Comparison of ENCODE assay signal across 8 cellular contexts in genomic region chr14:61321385-61322010, GRCh38. TPM values are rescaled to one million over a fixed set of nuclear protein-coding genes. Genes with fewer than 3 reads are reported as not detected.
A peak's percentile ranks its signal among the peaks of the same experiment; 100 is the strongest.
DNase-seq lines count a peak whose midpoint lies in the region; ATAC-seq and TF ChIP-seq lines count a peak whose summit lies in the region.

Gene PRKCH, plus strand, starts transcription at chr14:61321579. Its CDS starts 523 bp downstream, at chr14:61322102.

- peaks cover 6% of the 10 kb centered on the region; the same call in 2 of the 3 replicates for H3K9me3 Mint-ChIP-seq in GM23338

- H4K20me1 ChIP-seq in GM23338 (replicated peaks; ENCODE audit: insufficient read depth) = no peaks in the 10 kb centered on the region

- peak within 1 kb of the TSS; percentile 94 for H3K4me2 ChIP-seq in GM23338

- H3K27me3 ChIP-seq in GM23338 (ENCODE audit: insufficient read depth) = peaks cover 48% of the 10 kb centered on the region

- peak; percentile 82 for DNase-seq in D341Med (ENCODE audit: low spot score)
- DNase-seq in GM23338 (ENCODE audit: low spot score) = peak; percentile 82
- DNase-seq in NCI-H146 (lab: John Stamatoyannopoulos, UW) = peak; percentile 77
- peak; percentile 64 for DNase-seq in activated CD4-positive, CD25-positive, alpha-beta regulatory T cell treated with anti-CD3 and anti-CD28 coated beads, Interleukin-2, amount 50 U/mL, for 16 hours (ENCODE audit: low read depth, low spot score)
- DNase-seq in cerebellum (ENCODE audit: low spot score) = no peak
- DNase-seq in left colon = peak; percentile 77 to 82
- DNase-seq in stimulated activated CD4-positive, alpha-beta T cell treated with anti-CD3 and anti-CD28 coated beads, Interleukin-1b, Interleukin-23, amount 100 ng/mL, for 48 hours = peak; percentile 83
- no peak for DNase-seq in GOT3 (lab: John Stamatoyannopoulos, UW)

- peak; percentile 85 for ATAC-seq in GM23338
- ATAC-seq in left colon = peak; percentile 78

- peak; percentile 15 to 20; a peak in 1 of 4 replicates for TF ChIP-seq CTCF in GM23338 (conservative IDR thresholded peaks at IDR 0.05; ENCODE audit: low read depth in 2 of 2)

- H3K36me3 ChIP-seq in GM23338 (ENCODE audit: insufficient read depth) = no peaks in the 10 kb centered on the region

- H3K27ac Mint-ChIP-seq in GM23338 = no peak within 1 kb of the TSS

- H2AFZ ChIP-seq in GM23338 = peak within 1 kb of the TSS; percentile 100

- H3K36me3 Mint-ChIP-seq in GM23338 (ENCODE audit: low read depth) = 0 out of 3 replicates have a peak, but pooled peaks cover 2% of the 10 kb centered on the region

- H3K79me2 ChIP-seq in GM23338 (replicated peaks; ENCODE audit: insufficient read depth) = no peaks in the 10 kb centered on the region

- peak within 1 kb of the TSS; percentile 80 for H3K4me3 ChIP-seq in GM23338

- H3K4me3 Mint-ChIP-seq in GM23338 = peak within 1 kb of the TSS; percentile 78

- H3F3A ChIP-seq in GM23338 (replicated peaks; ENCODE audit: low read depth) = no peaks in the 10 kb centered on the region; the same call in 1 of the 2 replicates

- peaks cover 21% of the 10 kb centered on the region for H3K27me3 Mint-ChIP-seq in GM23338 (ENCODE audit: insufficient read depth, low read depth, poor library complexity)

- intact Hi-C loops in left colon (cut with DNase I, micrococcal nuclease) = no loop called here

- H3K9me2 ChIP-seq in GM23338 (ENCODE audit: insufficient read depth) = no peaks in the 10 kb centered on the region

- peaks cover 4% of the 10 kb centered on the region; the same call in 1 of the 2 replicates for H3K4me1 ChIP-seq in GM23338 (ENCODE audit: insufficient read depth)

- H3K4me1 Mint-ChIP-seq in GM23338 = peaks cover 9% of the 10 kb centered on the region

- no peak within 1 kb of the TSS for H3K27ac ChIP-seq in GM23338 (ENCODE audit: low read depth)

TF ChIP-seq in GM23338, 12 proteins besides CTCF, POLR2A, EP300 and RAD21:
- no peak for TF ChIP-seq ZNF114 (CRISPR knock-in tag; IDR thresholded peaks at IDR 0.05)
- no peak for TF ChIP-seq EZH2phosphoT487 (IDR thresholded peaks at IDR 0.05; ENCODE audit: unreplicated experiment)
- TF ChIP-seq ETS1 (IDR thresholded peaks at IDR 0.05) = no peak
- TF ChIP-seq ZNF331 (CRISPR knock-in tag; IDR thresholded peaks at IDR 0.05; ENCODE audit: low read depth) = no peak
- no peak for TF ChIP-seq REST (IDR thresholded peaks at IDR 0.05; ENCODE audit: unreplicated experiment)
- TF ChIP-seq CREB1 (CRISPR knock-in tag; IDR thresholded peaks at IDR 0.05; ENCODE audit: low read depth) = no peak
- TF ChIP-seq EZH2 (IDR thresholded peaks at IDR 0.05; ENCODE audit: low read depth, unreplicated experiment) = no peak
- no peak; the same call in 1 of the 2 replicates for TF ChIP-seq POLR2AphosphoS5 (IDR thresholded peaks at IDR 0.05; ENCODE audit: low read depth)
TF ChIP-seq in GM23338: peak in this region for 0.

RNA-seq across cellular contexts. Expression of gene PRKCH, which starts in this region (rescaled TPM):
- total RNA-seq in GM23338 (2014; rRNA removed; shearing (Covaris generic)) = 10.0 and 10.1 TPM in 2 replicates
- polyA plus RNA-seq in GM23338 (2016; fragmentation: Nextera tagmentation; extraction: Ambion mirVana) = 5.3 and 5.4 TPM in 2 replicates
- 11.0 TPM for total RNA-seq in cerebellum
- 10 to 100 TPM; 11.7 to 11.9 TPM for total RNA-seq in left colon

Comparison
In these comparisons a context has a peak if more than half of its experiments do, and no peak if none do; other contexts are left out.
1. DNase-seq: peak in D341Med (single experiment), GM23338 (single experiment), NCI-H146 (single experiment), activated CD4-positive, CD25-positive, alpha-beta regulatory T cell treated with anti-CD3 and anti-CD28 coated beads, Interleukin-2, amount 50 U/mL, for 16 hours (single experiment), left colon (2 of 2) and stimulated activated CD4-positive, alpha-beta T cell treated with anti-CD3 and anti-CD28 coated beads, Interleukin-1b, Interleukin-23, amount 100 ng/mL, for 48 hours (single experiment); none in cerebellum (single experiment) and GOT3 (single experiment).